ENCODE assay signal across 8 cellular contexts in the genomic region with DNA sequence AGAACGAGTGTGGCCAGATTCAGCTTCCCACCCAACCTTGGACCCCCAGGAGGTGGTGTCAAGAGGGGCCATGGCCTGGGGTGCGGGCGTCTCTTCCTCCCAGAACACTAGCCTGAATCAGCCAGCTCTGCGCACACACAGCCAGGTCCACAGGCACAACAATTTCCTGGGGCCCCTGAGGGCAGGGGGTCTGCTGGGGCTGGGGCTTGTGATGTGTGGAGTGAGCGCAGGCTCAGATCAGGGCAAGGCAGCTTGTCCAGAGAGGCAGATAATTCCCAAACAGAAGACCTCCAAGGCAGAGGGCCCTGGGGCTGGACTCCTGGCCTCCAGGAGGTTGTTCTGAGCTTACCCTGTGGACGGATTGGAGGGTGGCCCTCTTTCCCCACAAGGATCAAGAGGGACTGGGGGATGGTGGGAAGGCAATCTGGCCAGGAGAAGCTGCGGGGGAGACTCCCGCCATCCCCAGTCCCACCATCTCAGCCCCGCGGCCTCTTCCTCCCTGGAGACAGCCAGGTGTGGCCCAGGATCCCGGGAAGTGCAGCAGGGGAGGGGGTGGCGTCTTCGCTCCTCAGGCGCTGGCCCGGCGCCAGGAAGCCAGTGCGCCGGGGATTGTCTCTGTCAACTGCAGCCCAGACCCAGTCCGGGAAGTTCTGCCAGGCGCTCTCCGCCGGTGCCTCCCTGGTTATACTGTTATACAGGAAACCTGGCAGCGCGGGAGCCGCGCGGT.
A peak's percentile ranks its signal among the peaks of the same experiment; 100 is the strongest.
DNase-seq lines count a peak whose midpoint lies in the region; ATAC-seq, FAIRE-seq and TF ChIP-seq lines count a peak whose summit lies in the region.

No MANE protein-coding gene starts in this region.

- H3K9me3 Mint-ChIP-seq in effector memory CD8-positive, alpha-beta T cell, result no peaks in the 10 kb centered on the region

- H3K9me3 ChIP-seq in HAP-1 (no peaks in the 10 kb centered on the region), parathyroid adenoma (ENCODE audit: control insufficient read depth, low read length) (no peaks in the 10 kb centered on the region)

- no peaks in the 10 kb centered on the region for H3K27me3 Mint-ChIP-seq in effector memory CD8-positive, alpha-beta T cell

- H3K4me1 Mint-ChIP-seq in effector memory CD8-positive, alpha-beta T cell (ENCODE audit: low read depth in 2 of 2), result peaks cover 29 to 31% of the 10 kb centered on the region in 2 donors

- H3K79me2 ChIP-seq in parathyroid adenoma, result no peaks in the 10 kb centered on the region

- H3K4me3 ChIP-seq in HAP-1 (peak overlapping the region; percentile 29), parathyroid adenoma (ENCODE audit: low read depth, low read length) (no peak overlapping the region)

- no peak overlapping the region for H2AFZ ChIP-seq in parathyroid adenoma

- no peaks in the 10 kb centered on the region for H3K36me3 ChIP-seq in HAP-1 (replicated peaks)
- H3K36me3 ChIP-seq in parathyroid adenoma (ENCODE audit: control insufficient read depth, insufficient read depth, low read length), result no peaks in the 10 kb centered on the region

- ATAC-seq in effector memory CD8-positive, alpha-beta T cell (replicated peaks), result no peak
- ATAC-seq in GM18517 (IDR thresholded peaks at IDR 0.05; ENCODE audit: unreplicated experiment), result no peak

- no peaks in the 10 kb centered on the region; the same call in 1 of the 2 replicates for H3K4me1 ChIP-seq in HAP-1
- H3K4me1 ChIP-seq in parathyroid adenoma, result no peaks in the 10 kb centered on the region

- in situ Hi-C loops in HAP-1 (cut with MboI; ENCODE audit: low sequenced_read_pairs), result no loop called here

- H3K4me2 ChIP-seq in parathyroid adenoma (ENCODE audit: low read length), result peak overlapping the region; percentile 44

- H3K9ac ChIP-seq in parathyroid adenoma, result no peak overlapping the region

- peaks cover 27% of the 10 kb centered on the region for H3K36me3 Mint-ChIP-seq in effector memory CD8-positive, alpha-beta T cell (ENCODE audit: insufficient read depth)

- no peak overlapping the region for H3K27ac ChIP-seq in parathyroid adenoma

- FAIRE-seq in H54 (lab: Jason Lieb, UNC), result no peak

- no peak for TF ChIP-seq CTCF in parathyroid adenoma (IDR thresholded peaks at IDR 0.05)

- peak in 1 of 2 experiments; percentile 57 for DNase-seq in HAP-1 (ENCODE audit: low spot score in 2 of 2)
- DNase-seq in NCI-H748 treated with DMSO at 0.1 percent for 48 hours (lab: John Stamatoyannopoulos, UW), result peak; percentile 7
- DNase-seq in effector memory CD8-positive, alpha-beta T cell, result no peak
- no peak for DNase-seq in KG1 (lab: John Stamatoyannopoulos, UW)
- no peak for DNase-seq in H54 (ENCODE audit: insufficient read length, low spot score)
- DNase-seq in AG08396 (ENCODE audit: low spot score), result no peak

- peaks cover 7% of the 10 kb centered on the region for H3K27me3 ChIP-seq in HAP-1 (ENCODE audit: low read depth)
- peaks cover 3% of the 10 kb centered on the region for H3K27me3 ChIP-seq in parathyroid adenoma (ENCODE audit: control insufficient read depth, insufficient read depth, low read length)

- TF ChIP-seq POLR2A in H54 (IDR thresholded peaks at IDR 0.05; ENCODE audit: low read depth, low read length), result no peak

- H3K27ac Mint-ChIP-seq in effector memory CD8-positive, alpha-beta T cell, result peak overlapping the region; percentile 78 to 90

- peak overlapping the region; percentile 90 for H3K4me3 Mint-ChIP-seq in effector memory CD8-positive, alpha-beta T cell
